1 cellular context compared by ENCODE assay signal in the genomic region with DNA sequence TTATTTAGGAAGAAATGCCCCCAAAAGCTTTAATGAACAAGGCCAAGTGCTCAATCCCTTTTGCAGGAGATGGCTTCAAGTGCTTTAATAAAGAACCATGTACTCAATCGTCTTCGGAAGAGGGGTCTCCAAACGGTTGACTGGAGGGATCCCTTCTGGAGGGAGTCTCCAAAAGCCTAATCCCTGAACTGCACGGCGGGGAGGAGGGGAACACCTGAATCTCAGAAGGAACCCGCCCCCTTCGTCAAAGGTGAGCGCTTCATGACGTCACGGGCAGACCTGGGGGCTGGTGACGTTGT.
TF ChIP-seq lines count a peak whose summit lies in the region.

No MANE protein-coding gene starts in this region.

TF ChIP-seq in GM12878, 131 proteins besides CTCF, POLR2A, EP300 and RAD21:
- TF ChIP-seq EZH2 (IDR thresholded peaks at IDR 0.05; ENCODE audit: borderline replicate concordance, control insufficient read depth, low read depth, low read length) (no peak), MEF2A (IDR thresholded peaks at IDR 0.05; ENCODE audit: insufficient read depth, low read depth, low read length) (no peak), IKZF2 (IDR thresholded peaks at IDR 0.05) (0 out of 4 replicates have a peak, but pooled peaks of 1 of the 2 experiments have one; percentile 24), CREB1 (IDR thresholded peaks at IDR 0.05; ENCODE audit: low read depth) (peak; percentile 97), CREM (IDR thresholded peaks at IDR 0.05; ENCODE audit: low read depth) (peak; percentile 96; the same call in 1 of the 2 replicates), NBN (IDR thresholded peaks at IDR 0.05) (peak; percentile 98)
